11 cellular contexts compared by ENCODE assay signal in genomic region chr15:62506217-62506805, GRCh38.
DNase-seq lines count a peak whose midpoint lies in the region; ATAC-seq and TF ChIP-seq lines count a peak whose summit lies in the region.
"Had no signal": no experiment of that assay in that cellular context is flagged by ENCODE, and none has a peak within 500 bp of the region (broad histone marks: within the 10 kb centered on the region; RNA-seq: fewer than 3 reads in every experiment).

No MANE protein-coding gene starts in this region.

- intact Hi-C loops in heart right ventricle (cut with DNase I): loop anchor here in 4 of 10 donors (5.0 to 10.0 kb wide), 4 partner anchors 49 to 114 kb away; partner anchors contain the start of gene TLN2 (in 2 of the 4)

- H3K9me3 ChIP-seq in SK-N-MC (ENCODE audit: low read depth, low read length): no peaks in the 10 kb centered on the region
- no peaks in the 10 kb centered on the region for H3K9me3 ChIP-seq in heart right ventricle

- H3K9ac ChIP-seq in SK-N-MC (ENCODE audit: insufficient read length): no peak overlapping the region

- H3K27ac ChIP-seq in SK-N-MC: peak overlapping the region; percentile 62; the same call in 1 of the 2 replicates
- peak overlapping the region; percentile 15 to 87 (median 86) for H3K27ac ChIP-seq in heart right ventricle

- H3K36me3 ChIP-seq in SK-N-MC (ENCODE audit: insufficient read depth, low read length) (no peaks in the 10 kb centered on the region), heart right ventricle (no peaks in the 10 kb centered on the region)

- H3K4me3 ChIP-seq in SK-N-MC: peak overlapping the region; percentile 41
- peak overlapping the region in 2 of 10 donors; percentile 1 to 5 for H3K4me3 ChIP-seq in heart right ventricle

- WGBS in heart right ventricle, 2 donors: 3 to 12% methylated on average over 1 of the region's 1 CpG

- DNase-seq in Daoy (ENCODE audit: low read depth): peak; percentile 23
- peak; percentile 20 for DNase-seq in SK-N-MC (ENCODE audit: low read depth, low spot score)
- peak in 1 of 2 donors; percentile 27 for DNase-seq in heart right ventricle
- peak; percentile 50 for DNase-seq in renal cortical epithelial cell (ENCODE audit: low read depth)
- no peak for DNase-seq in stimulated activated naive CD4-positive, alpha-beta T cell treated with Interleukin-2 at 50 U/mL for 16 hours (lab: John Stamatoyannopoulos, UW)
- DNase-seq in NCI-H128 (lab: John Stamatoyannopoulos, UW; ENCODE audit: unreplicated experiment): no peak
- DNase-seq: activated gamma-delta T cell treated with Interleukin-2 at 50 U/mL for 16 hours, DMS 273 treated with DMSO at 0.1 percent for 48 hours, head of caudate nucleus had no signal

- TF ChIP-seq CTCF in heart right ventricle (IDR thresholded peaks at IDR 0.05): no peak

- peaks cover 9 to 85% (median 45%) of the 10 kb centered on the region in 9 donors for H3K4me1 ChIP-seq in heart right ventricle

- peak; percentile 56 to 82 (median 76) for ATAC-seq in heart right ventricle
- ATAC-seq in GM19397 (IDR thresholded peaks at IDR 0.05; ENCODE audit: unreplicated experiment): no peak
- ATAC-seq in GM18511 (IDR thresholded peaks at IDR 0.05; ENCODE audit: unreplicated experiment): no peak

- H3K27me3 ChIP-seq in heart right ventricle: no peaks in the 10 kb centered on the region

Comparison
In these comparisons a context has a peak if more than half of its experiments do, and no peak if none do; other contexts are left out.
1. DNase-seq: peak in Daoy (single experiment), SK-N-MC (single experiment) and renal cortical epithelial cell (single experiment); none in stimulated activated naive CD4-positive, alpha-beta T cell treated with Interleukin-2 at 50 U/mL for 16 hours (single experiment) and NCI-H128 (single experiment).
2. ATAC-seq: peak in heart right ventricle (8 of 8); none in GM19397 (single experiment) and GM18511 (single experiment).